ENCODE assay signal across 29 cellular contexts in genomic region chr4:156628858-156629257, GRCh38.
"Had no signal": no experiment of that assay in that cellular context is flagged by ENCODE, and none has a peak within 500 bp of the region (broad histone marks: within the 10 kb centered on the region; RNA-seq: fewer than 3 reads in every experiment).

No MANE protein-coding gene starts in this region.

- H3K9me3 Mint-ChIP-seq: activated naive CD4-positive, alpha-beta T cell treated with anti-CD3 and anti-CD28 coated beads, Interleukin-2, amount 50 U/mL, for 24 hours; activated T-helper 1 cell treated with anti-CD3 and anti-CD28 coated beads, Interleukin-12 subunit alpha, Interleukin-12 subunit beta, Interleukin-2, Interleukin-4 antibody, amounts not matched to agents 30 ng/mL and 10 ng/mL and 1 ng/mL, durations not matched to agents 14 hours and 24 hours and 36 hours; T-helper 1 cell treated with Interleukin-12 subunit alpha and Interleukin-12 subunit beta and Interleukin-4 antibody, amounts not matched to agents 30 μg/mL and 1 μg/mL, for 36 hours had no signal

- H3K27me3 ChIP-seq: ascending aorta, body of pancreas, Peyer's patch, SJSA1 had no signal

- H3K4me3 ChIP-seq: ascending aorta, body of pancreas, Peyer's patch, SJSA1 had no signal

- H3K36me3 Mint-ChIP-seq: activated naive CD4-positive, alpha-beta T cell treated with anti-CD3 and anti-CD28 coated beads, Interleukin-2, amount 50 U/mL, for 24 hours had no signal

- H3K27ac Mint-ChIP-seq: activated CD8-positive, alpha-beta T cell treated with anti-CD3 and anti-CD28 coated beads, Interleukin-2, amount 10 ng/mL, durations not matched to agents 7 days and 5 days; activated naive CD4-positive, alpha-beta T cell treated with anti-CD3 and anti-CD28 coated beads, Interleukin-2, amount 50 U/mL, for 24 hours; activated T-cell treated with anti-CD3 and anti-CD28 coated beads, Interleukin-2, amount 50 U/mL, for 24 hours; activated T-helper 1 cell treated with anti-CD3 and anti-CD28 coated beads, Interleukin-12 subunit alpha, Interleukin-12 subunit beta, Interleukin-2, Interleukin-4 antibody, amounts not matched to agents 30 ng/mL and 10 ng/mL and 1 ng/mL, durations not matched to agents 14 hours and 24 hours and 36 hours; T-helper 1 cell treated with Interleukin-12 subunit alpha and Interleukin-12 subunit beta and Interleukin-4 antibody, amounts not matched to agents 30 μg/mL and 1 μg/mL, for 36 hours; WTC11 had no signal

- H3K4me3 Mint-ChIP-seq: activated CD8-positive, alpha-beta T cell treated with anti-CD3 and anti-CD28 coated beads, Interleukin-2, amount 10 ng/mL, durations not matched to agents 7 days and 5 days; activated naive CD4-positive, alpha-beta T cell treated with anti-CD3 and anti-CD28 coated beads, Interleukin-2, amount 50 U/mL, for 24 hours; activated T-cell treated with anti-CD3 and anti-CD28 coated beads, Interleukin-2, amount 50 U/mL, for 24 hours; activated T-helper 1 cell treated with anti-CD3 and anti-CD28 coated beads, Interleukin-12 subunit alpha, Interleukin-12 subunit beta, Interleukin-2, Interleukin-4 antibody, amounts not matched to agents 30 ng/mL and 10 ng/mL and 1 ng/mL, durations not matched to agents 14 hours and 24 hours and 36 hours; T-helper 1 cell treated with Interleukin-12 subunit alpha and Interleukin-12 subunit beta and Interleukin-4 antibody, amounts not matched to agents 30 μg/mL and 1 μg/mL, for 36 hours; WTC11 had no signal

- H3K4me1 ChIP-seq: body of pancreas, Peyer's patch, SJSA1 had no signal

- ATAC-seq: activated CD8-positive, alpha-beta T cell treated with anti-CD3 and anti-CD28 coated beads, Interleukin-2, amount 10 ng/mL, durations not matched to agents 7 days and 5 days; body of pancreas; WTC11 had no signal

- H3K4me1 Mint-ChIP-seq: activated naive CD4-positive, alpha-beta T cell treated with anti-CD3 and anti-CD28 coated beads, Interleukin-2, amount 50 U/mL, for 24 hours had no signal

- DNase-seq: activated CD4-positive, alpha-beta T cell treated with anti-CD3 and anti-CD28 coated beads for 48 hours; activated CD4-positive, alpha-beta T cell treated with anti-CD3 and anti-CD28 coated beads, Interleukin-2, amount 50 U/mL, for 4 hours; activated CD4-positive, CD25-positive, alpha-beta regulatory T cell treated with anti-CD3 and anti-CD28 coated beads, Interleukin-2, amount 50 U/mL, for 72 hours; activated CD8-positive, alpha-beta memory T cell treated with anti-CD3 and anti-CD28 coated beads, Interleukin-2, amount 50 U/mL, for 48 hours; activated CD8-positive, alpha-beta T cell treated with anti-CD3 and anti-CD28 coated beads, Interleukin-2, amount 10 ng/mL, durations not matched to agents 7 days and 5 days; activated effector memory CD4-positive, alpha-beta T cell treated with Interleukin-2 at 50 U/mL for 16 hours; activated naive CD4-positive, alpha-beta T cell; activated T-cell treated with anti-CD3 and anti-CD28 coated beads, Interleukin-2, amount 50 U/mL, for 24 hours; amniotic stem cell; body of pancreas; central memory CD4-positive, alpha-beta T cell; cortex of kidney; NCI-H1105; NCI-H1436; NCI-H1694 treated with DMSO at 0.1 percent for 48 hours; NCI-H2029 treated with DMSO at 0.1 percent for 48 hours; NCI-H345; NCI-H510A; NCI-H526 treated with DMSO at 0.1 percent for 48 hours; NCI-H82; Peyer's patch; Right ventricle myocardium superior had no signal

- H3K36me3 ChIP-seq: ascending aorta, Peyer's patch, SJSA1 had no signal

- H3K27ac ChIP-seq: ascending aorta, body of pancreas, Peyer's patch, RWPE1, SJSA1 had no signal

- H3K27me3 Mint-ChIP-seq: activated naive CD4-positive, alpha-beta T cell treated with anti-CD3 and anti-CD28 coated beads, Interleukin-2, amount 50 U/mL, for 24 hours; activated T-cell treated with anti-CD3 and anti-CD28 coated beads, Interleukin-2, amount 50 U/mL, for 24 hours had no signal
